1 cellular context compared by ENCODE assay signal in genomic region chr7:100866721-100867039, GRCh38.
TF ChIP-seq lines count a peak whose summit lies in the region.

No MANE protein-coding gene starts in this region.

TF ChIP-seq in SK-N-SH, 30 proteins besides CTCF, POLR2A, EP300 and RAD21 (continued from another document):
- no peak for TF ChIP-seq TAF1 (IDR thresholded peaks at IDR 0.05; ENCODE audit: borderline replicate concordance, low read depth, low read length)
- TF ChIP-seq FOSL2 (IDR thresholded peaks at IDR 0.05; ENCODE audit: borderline replicate concordance, low read depth) = no peak
